ENCODE assay signal across 22 cellular contexts in genomic region chr12:73998894-73999293, GRCh38.
"Had no signal": no experiment of that assay in that cellular context is flagged by ENCODE, and none has a peak within 500 bp of the region (broad histone marks: within the 10 kb centered on the region; RNA-seq: fewer than 3 reads in every experiment).

No MANE protein-coding gene starts in this region.

- H3K4me2 ChIP-seq: hepatocyte had no signal

- DNase-seq: dermis blood vessel endothelial cell; dorsolateral prefrontal cortex; effector CD4-positive, alpha-beta T cell; effector memory CD4-positive, alpha-beta T cell; foreskin keratinocyte; heart left ventricle; hypothalamus; immature natural killer cell; islet precursor cell; kidney; kidney glomerular epithelial cell; left colon; left ventricle myocardium inferior; lower lobe of right lung; mesenchymal stem cell; mucosa of descending colon; naive B cell had no signal

- H3K27me3 ChIP-seq: dorsolateral prefrontal cortex, esophagus muscularis mucosa, foreskin keratinocyte, gastroesophageal sphincter, heart left ventricle, hepatocyte had no signal

- H3K9me3 ChIP-seq: esophagus muscularis mucosa, gastroesophageal sphincter, heart left ventricle, left ventricle myocardium inferior, lower lobe of right lung had no signal

- H3K4me3 ChIP-seq: coronary artery, dorsolateral prefrontal cortex, esophagus muscularis mucosa, gastroesophageal sphincter, heart left ventricle, hepatocyte, left ventricle myocardium inferior, lower lobe of right lung, mucosa of descending colon had no signal

- H3K27ac ChIP-seq: coronary artery, dorsolateral prefrontal cortex, esophagus muscularis mucosa, foreskin keratinocyte, gastroesophageal sphincter, heart left ventricle, hepatocyte, left ventricle myocardium inferior, lower lobe of right lung had no signal

- H2AFZ ChIP-seq: hepatocyte had no signal

- H3K36me3 ChIP-seq: esophagus muscularis mucosa, gastroesophageal sphincter, heart left ventricle, left ventricle myocardium inferior, lower lobe of right lung had no signal

- ATAC-seq: foreskin keratinocyte, gastroesophageal sphincter, heart left ventricle, left colon, left lobe of liver, lower lobe of right lung, mucosa of descending colon had no signal

- H3K4me1 ChIP-seq: esophagus muscularis mucosa, foreskin keratinocyte, gastroesophageal sphincter, heart left ventricle, left ventricle myocardium inferior, lower lobe of right lung had no signal

- H3K79me2 ChIP-seq: hepatocyte had no signal
